1 cellular context compared by ENCODE assay signal in genomic region chr10:98055875-98056516, GRCh38.
TF ChIP-seq lines count a peak whose summit lies in the region.

No MANE protein-coding gene starts in this region.

TF ChIP-seq in GM12878, 131 proteins besides CTCF, POLR2A, EP300 and RAD21:
- TF ChIP-seq EZH2 (IDR thresholded peaks at IDR 0.05; ENCODE audit: borderline replicate concordance, control insufficient read depth, low read depth, low read length) (no peak), REST (IDR thresholded peaks at IDR 0.05; ENCODE audit: low read depth, low read length) (peak; percentile 91), IKZF1 (conservative IDR thresholded peaks at IDR 0.05) (no peak), NFYA (IDR thresholded peaks at IDR 0.05; ENCODE audit: borderline replicate concordance, low read depth, low read length) (no peak)
TF ChIP-seq in GM12878: peak in this region for 1.
